8 cellular contexts compared by ENCODE assay signal in the genomic region with DNA sequence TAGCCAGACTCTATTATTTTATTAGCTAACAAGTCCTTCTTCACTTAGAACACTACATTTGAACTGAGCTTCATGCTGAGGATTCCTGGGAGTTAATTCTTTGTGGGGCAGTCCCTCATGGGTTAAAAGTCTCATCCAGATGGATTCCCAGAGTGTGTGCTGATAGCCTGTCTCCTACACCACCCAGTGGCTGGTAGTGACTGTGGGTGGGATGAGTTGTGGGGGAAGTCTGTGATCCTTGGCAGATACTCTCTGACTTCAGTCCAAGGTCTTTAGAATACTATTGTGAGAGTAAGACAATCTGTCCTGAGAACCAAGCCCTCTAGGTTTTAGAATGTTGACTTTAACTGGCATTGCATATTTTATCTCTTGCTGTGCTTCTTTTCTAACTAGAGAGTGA. TPM values are rescaled to one million over a fixed set of nuclear protein-coding genes. Genes with fewer than 3 reads are reported as not detected.
DNase-seq lines count a peak whose midpoint lies in the region; ATAC-seq and TF ChIP-seq lines count a peak whose summit lies in the region.

No MANE protein-coding gene starts in this region.

- peaks cover 55% of the 10 kb centered on the region for H3K4me1 ChIP-seq in GM23248 (ENCODE audit: insufficient read depth)
- peaks cover 9% of the 10 kb centered on the region for H3K4me1 ChIP-seq in cardiac muscle cell (ENCODE audit: low read depth)

- H3K36me3 Mint-ChIP-seq in activated naive CD4-positive, alpha-beta T cell treated with anti-CD3 and anti-CD28 coated beads, Interleukin-2, amount 50 U/mL, for 72 hours: no peaks in the 10 kb centered on the region

- DNase-seq in GM23248 (peak; percentile 67), WERI-Rb-1 (peak; percentile 41), cardiac muscle cell (ENCODE audit: low read depth in 1 of 2, low spot score in 1 of 2) (peak; percentile 18 to 51), putamen (ENCODE audit: low spot score) (peak; percentile 84), H4 (ENCODE audit: low spot score) (no peak)
- no peak for DNase-seq in activated CD8-positive, alpha-beta memory T cell treated with anti-CD3 and anti-CD28 coated beads, Interleukin-2, amount 50 U/mL, for 48 hours
- DNase-seq in activated naive CD4-positive, alpha-beta T cell treated with anti-CD3 and anti-CD28 coated beads, Interleukin-2, amount 50 U/mL, for 72 hours (ENCODE audit: low spot score in 2 of 2): no peak

- H4K20me1 ChIP-seq in GM23248 (ENCODE audit: insufficient read depth): no peaks in the 10 kb centered on the region

- H3K27me3 ChIP-seq in GM23248 (replicated peaks; ENCODE audit: insufficient read depth) (no peaks in the 10 kb centered on the region), WERI-Rb-1 (ENCODE audit: insufficient read depth, low read depth, severe bottlenecking) (no peaks in the 10 kb centered on the region), cardiac muscle cell (no peaks in the 10 kb centered on the region)

- H3K36me3 ChIP-seq in GM23248 (ENCODE audit: low read depth): no peaks in the 10 kb centered on the region
- no peaks in the 10 kb centered on the region for H3K36me3 ChIP-seq in WERI-Rb-1
- H3K36me3 ChIP-seq in cardiac muscle cell: no peaks in the 10 kb centered on the region

- 0 out of 2 replicates have a peak overlapping the region, but pooled peaks have one; percentile 32 for H2AFZ ChIP-seq in GM23248

- no peaks in the 10 kb centered on the region for H3K9me2 ChIP-seq in GM23248 (ENCODE audit: insufficient read depth)

- TF ChIP-seq CTCF in WERI-Rb-1 (IDR thresholded peaks at IDR 0.05; ENCODE audit: low read depth, low read length): peak; percentile 53; the same call in 1 of the 2 replicates
- TF ChIP-seq CTCF in cardiac muscle cell (IDR thresholded peaks at IDR 0.05; ENCODE audit: low read depth, low read length): no peak

- peak overlapping the region in 1 of 2 donors; percentile 78 for H3K27ac Mint-ChIP-seq in activated naive CD4-positive, alpha-beta T cell treated with anti-CD3 and anti-CD28 coated beads, Interleukin-2, amount 50 U/mL, for 72 hours

- H3K9me3 Mint-ChIP-seq in activated naive CD4-positive, alpha-beta T cell treated with anti-CD3 and anti-CD28 coated beads, Interleukin-2, amount 50 U/mL, for 72 hours: no peaks in the 10 kb centered on the region

- peak overlapping the region; percentile 3 for H3K4me2 ChIP-seq in GM23248 (ENCODE audit: unreplicated experiment)

- H3K27ac ChIP-seq in GM23248 (0 out of 2 replicates have a peak overlapping the region, but pooled peaks have one; percentile 32), WERI-Rb-1 (no peak overlapping the region), cardiac muscle cell (no peak overlapping the region)

- no peak overlapping the region for H3K4me3 ChIP-seq in GM23248
- no peak overlapping the region for H3K4me3 ChIP-seq in WERI-Rb-1 (ENCODE audit: low read depth, low read length)
- H3K4me3 ChIP-seq in cardiac muscle cell: no peak overlapping the region

- no peak overlapping the region for H3K9ac ChIP-seq in GM23248

- in situ Hi-C loops in GM23248 (cut with MboI): no loop called here

- peaks cover 32% of the 10 kb centered on the region for H3F3A ChIP-seq in GM23248 (ENCODE audit: insufficient read depth)

- no peak for ATAC-seq in HG03159 (IDR thresholded peaks at IDR 0.05; ENCODE audit: unreplicated experiment)
- ATAC-seq in activated naive CD4-positive, alpha-beta T cell treated with anti-CD3 and anti-CD28 coated beads, Interleukin-2, amount 50 U/mL, for 72 hours: no peak

- no peaks in the 10 kb centered on the region for H3K79me2 ChIP-seq in GM23248 (ENCODE audit: insufficient read depth)

- no peaks in the 10 kb centered on the region for H3K9me3 ChIP-seq in GM23248 (ENCODE audit: low read depth)
- no peaks in the 10 kb centered on the region for H3K9me3 ChIP-seq in WERI-Rb-1 (ENCODE audit: severe bottlenecking)
- H3K9me3 ChIP-seq in cardiac muscle cell (ENCODE audit: low read depth): no peaks in the 10 kb centered on the region

RNA-seq across cellular contexts. Expression of a gene that starts 37.2 kb away (rescaled TPM):
- 14.3 and 19.1 TPM in 2 replicates for total RNA-seq in GM23248 (2014; rRNA removed; shearing (Covaris generic))
- polyA plus RNA-seq in GM23248 (2016; fragmentation: Nextera tagmentation; extraction: Ambion mirVana) (4.0 and 4.8 TPM in 2 replicates), cardiac muscle cell (9.2 and 11.8 TPM in 2 replicates)
- total RNA-seq in cardiac muscle cell: 21.8 and 23.1 TPM in 2 replicates
- total RNA-seq in H4 (2014; rRNA removed; shearing (Covaris generic)): 25.9 and 38.6 TPM in 2 replicates
- 1 to 10 TPM; 2.5 to 3.3 TPM for total RNA-seq in activated naive CD4-positive, alpha-beta T cell treated with anti-CD3 and anti-CD28 coated beads, Interleukin-2, amount 50 U/mL, for 72 hours

Comparison
In these comparisons a context has a peak if more than half of its experiments do, and no peak if none do; other contexts are left out.
1. DNase-seq: peak in GM23248 (single experiment), WERI-Rb-1 (single experiment), cardiac muscle cell (2 of 2) and putamen (single experiment); none in activated CD8-positive, alpha-beta memory T cell treated with anti-CD3 and anti-CD28 coated beads, Interleukin-2, amount 50 U/mL, for 48 hours (single experiment), H4 (single experiment) and activated naive CD4-positive, alpha-beta T cell treated with anti-CD3 and anti-CD28 coated beads, Interleukin-2, amount 50 U/mL, for 72 hours (0 of 2).